Comparison of ENCODE assay signal across 1 cellular context in the genomic region with DNA sequence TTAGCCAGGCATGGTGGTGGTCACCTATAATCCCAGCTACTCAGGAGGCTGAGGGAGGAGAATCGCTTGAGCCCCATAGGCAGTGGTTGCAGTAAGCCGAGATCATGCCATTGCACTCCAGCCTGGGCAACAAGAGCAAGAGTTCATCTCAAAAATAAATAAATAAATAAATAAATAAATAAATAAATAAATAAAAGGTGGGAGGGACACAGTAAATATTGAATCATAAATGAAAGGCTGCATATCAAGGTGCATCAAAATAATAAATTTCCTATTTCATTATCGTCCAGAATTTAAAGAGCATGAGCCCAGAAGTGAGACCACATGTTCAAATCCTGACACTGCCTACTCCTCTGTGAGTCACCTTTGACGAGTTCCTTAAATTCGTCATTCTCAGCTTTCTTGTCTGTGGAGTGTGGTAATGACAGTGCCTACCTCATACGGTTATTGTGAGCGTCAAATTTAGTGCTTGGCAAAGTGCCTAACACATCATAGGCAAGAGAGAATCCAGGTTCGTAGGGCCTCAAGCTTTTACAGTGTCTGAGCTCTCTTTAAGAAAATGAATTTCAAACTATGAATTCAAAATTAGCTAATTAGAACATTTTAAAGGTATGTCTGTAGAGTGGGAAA.
A peak's percentile ranks its signal among the peaks of the same experiment; 100 is the strongest.
TF ChIP-seq lines count a peak whose summit lies in the region.

No MANE protein-coding gene starts in this region.

TF ChIP-seq in endothelial cell of umbilical vein, 7 proteins besides CTCF, POLR2A, EP300 and RAD21:
- TF ChIP-seq JUN (IDR thresholded peaks at IDR 0.05; ENCODE audit: borderline replicate concordance, insufficient read depth, insufficient read length, low read depth) (peak; percentile 65), FOS (IDR thresholded peaks at IDR 0.05; ENCODE audit: borderline replicate concordance, insufficient read depth, low read length) (peak; percentile 58), GATA2 (IDR thresholded peaks at IDR 0.05; ENCODE audit: insufficient read depth, insufficient read length, low read depth, low read length) (no peak), MYC (IDR thresholded peaks at IDR 0.05; ENCODE audit: low read depth, low read length) (no peak), POLR2AphosphoS5 (IDR thresholded peaks at IDR 0.05; ENCODE audit: insufficient read depth, low read depth, low read length) (no peak), EZH2 (IDR thresholded peaks at IDR 0.05; ENCODE audit: borderline replicate concordance, low read depth, low read length, severe bottlenecking) (no peak)
- TF ChIP-seq, protein P1, sequence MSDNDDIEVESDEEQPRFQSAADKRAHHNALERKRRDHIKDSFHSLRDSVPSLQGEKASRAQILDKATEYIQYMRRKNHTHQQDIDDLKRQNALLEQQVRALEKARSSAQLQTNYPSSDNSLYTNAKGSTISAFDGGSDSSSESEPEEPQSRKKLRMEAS (IDR thresholded peaks at IDR 0.05; ENCODE audit: insufficient read depth, insufficient read length) = no peak
